In the genomic region with DNA sequence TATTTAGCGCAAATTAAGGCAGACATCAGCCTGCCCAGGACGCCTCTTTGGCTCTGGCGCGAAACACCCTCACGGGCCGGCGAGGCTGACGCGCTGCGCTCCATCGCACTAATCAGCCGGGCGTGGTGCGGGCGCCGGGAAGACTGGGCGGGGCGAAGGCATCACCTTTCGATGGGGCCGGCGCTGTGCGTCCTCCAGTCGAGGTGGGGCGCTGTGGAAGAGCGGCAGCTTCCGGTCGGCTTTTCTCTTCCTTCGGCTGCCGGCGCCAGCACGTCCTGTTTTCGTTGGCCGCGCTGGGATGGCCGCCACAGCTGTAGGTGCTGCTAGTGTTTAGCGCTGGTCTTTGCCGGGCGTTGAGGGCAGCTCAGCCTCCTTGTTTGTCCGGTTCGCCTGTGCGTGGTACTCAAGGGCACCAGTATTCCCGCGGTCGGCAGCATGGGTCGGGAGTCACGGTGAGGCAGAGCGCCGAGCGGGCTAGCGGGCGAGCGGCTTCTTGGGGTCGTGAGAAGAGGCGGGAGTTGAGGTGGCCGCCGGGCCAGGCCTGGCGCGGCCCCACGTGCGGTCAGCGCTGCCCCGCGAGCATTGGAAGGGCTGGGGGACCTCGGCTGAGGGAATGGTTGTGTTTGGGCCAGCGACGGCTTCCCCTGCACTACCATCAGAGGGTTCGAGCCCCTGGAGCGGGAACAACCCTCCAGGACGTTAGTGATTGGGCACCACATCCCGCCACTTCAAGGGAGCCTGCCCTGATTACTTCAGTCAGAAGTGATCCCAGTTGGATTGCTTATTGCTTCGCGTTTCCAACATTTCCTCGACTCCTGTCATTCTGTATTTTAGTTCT, we compare ENCODE assay signal across 1 cellular context.
TF ChIP-seq lines count a peak whose summit lies in the region.

A gene with protein sequence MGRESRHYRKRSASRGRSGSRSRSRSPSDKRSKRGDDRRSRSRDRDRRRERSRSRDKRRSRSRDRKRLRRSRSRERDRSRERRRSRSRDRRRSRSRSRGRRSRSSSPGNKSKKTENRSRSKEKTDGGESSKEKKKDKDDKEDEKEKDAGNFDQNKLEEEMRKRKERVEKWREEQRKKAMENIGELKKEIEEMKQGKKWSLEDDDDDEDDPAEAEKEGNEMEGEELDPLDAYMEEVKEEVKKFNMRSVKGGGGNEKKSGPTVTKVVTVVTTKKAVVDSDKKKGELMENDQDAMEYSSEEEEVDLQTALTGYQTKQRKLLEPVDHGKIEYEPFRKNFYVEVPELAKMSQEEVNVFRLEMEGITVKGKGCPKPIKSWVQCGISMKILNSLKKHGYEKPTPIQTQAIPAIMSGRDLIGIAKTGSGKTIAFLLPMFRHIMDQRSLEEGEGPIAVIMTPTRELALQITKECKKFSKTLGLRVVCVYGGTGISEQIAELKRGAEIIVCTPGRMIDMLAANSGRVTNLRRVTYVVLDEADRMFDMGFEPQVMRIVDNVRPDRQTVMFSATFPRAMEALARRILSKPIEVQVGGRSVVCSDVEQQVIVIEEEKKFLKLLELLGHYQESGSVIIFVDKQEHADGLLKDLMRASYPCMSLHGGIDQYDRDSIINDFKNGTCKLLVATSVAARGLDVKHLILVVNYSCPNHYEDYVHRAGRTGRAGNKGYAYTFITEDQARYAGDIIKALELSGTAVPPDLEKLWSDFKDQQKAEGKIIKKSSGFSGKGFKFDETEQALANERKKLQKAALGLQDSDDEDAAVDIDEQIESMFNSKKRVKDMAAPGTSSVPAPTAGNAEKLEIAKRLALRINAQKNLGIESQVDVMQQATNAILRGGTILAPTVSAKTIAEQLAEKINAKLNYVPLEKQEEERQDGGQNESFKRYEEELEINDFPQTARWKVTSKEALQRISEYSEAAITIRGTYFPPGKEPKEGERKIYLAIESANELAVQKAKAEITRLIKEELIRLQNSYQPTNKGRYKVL (plus strand): TSS at position 276 of the 838 bp plus-strand sequence. CDS start 160 bp downstream, at position 436.

TF ChIP-seq in A549, 52 proteins besides CTCF, POLR2A, EP300 and RAD21 (continued from another document):
- TF ChIP-seq, protein P1, sequence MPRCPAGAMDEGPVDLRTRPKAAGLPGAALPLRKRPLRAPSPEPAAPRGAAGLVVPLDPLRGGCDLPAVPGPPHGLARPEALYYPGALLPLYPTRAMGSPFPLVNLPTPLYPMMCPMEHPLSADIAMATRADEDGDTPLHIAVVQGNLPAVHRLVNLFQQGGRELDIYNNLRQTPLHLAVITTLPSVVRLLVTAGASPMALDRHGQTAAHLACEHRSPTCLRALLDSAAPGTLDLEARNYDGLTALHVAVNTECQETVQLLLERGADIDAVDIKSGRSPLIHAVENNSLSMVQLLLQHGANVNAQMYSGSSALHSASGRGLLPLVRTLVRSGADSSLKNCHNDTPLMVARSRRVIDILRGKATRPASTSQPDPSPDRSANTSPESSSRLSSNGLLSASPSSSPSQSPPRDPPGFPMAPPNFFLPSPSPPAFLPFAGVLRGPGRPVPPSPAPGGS (IDR thresholded peaks at IDR 0.05), result 0 out of 3 replicates have a peak, but pooled peaks have one; percentile 62
- TF ChIP-seq HOXB5 (CRISPR knock-in tag; IDR thresholded peaks at IDR 0.05) (no peak), ZSCAN20 (CRISPR knock-in tag; IDR thresholded peaks at IDR 0.05) (no peak), HOXA7 (CRISPR knock-in tag; IDR thresholded peaks at IDR 0.05) (no peak), FOSB (CRISPR knock-in tag; IDR thresholded peaks at IDR 0.05) (no peak), ZFP36 (IDR thresholded peaks at IDR 0.05; ENCODE audit: borderline replicate concordance, partially characterized antibody) (peak; percentile 78), CEBPB (IDR thresholded peaks at IDR 0.05) (no peak), CHD4 (IDR thresholded peaks at IDR 0.05; ENCODE audit: borderline replicate concordance) (no peak), EHF (CRISPR knock-in tag; IDR thresholded peaks at IDR 0.05) (no peak)
- TF ChIP-seq, protein P2, sequence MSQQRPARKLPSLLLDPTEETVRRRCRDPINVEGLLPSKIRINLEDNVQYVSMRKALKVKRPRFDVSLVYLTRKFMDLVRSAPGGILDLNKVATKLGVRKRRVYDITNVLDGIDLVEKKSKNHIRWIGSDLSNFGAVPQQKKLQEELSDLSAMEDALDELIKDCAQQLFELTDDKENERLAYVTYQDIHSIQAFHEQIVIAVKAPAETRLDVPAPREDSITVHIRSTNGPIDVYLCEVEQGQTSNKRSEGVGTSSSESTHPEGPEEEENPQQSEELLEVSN (IDR thresholded peaks at IDR 0.05; ENCODE audit: borderline replicate concordance, low read depth), result peak; percentile 85; the same call in 1 of the 2 replicates
